Comparison of ENCODE assay signal across 35 cellular contexts in the genomic region with DNA sequence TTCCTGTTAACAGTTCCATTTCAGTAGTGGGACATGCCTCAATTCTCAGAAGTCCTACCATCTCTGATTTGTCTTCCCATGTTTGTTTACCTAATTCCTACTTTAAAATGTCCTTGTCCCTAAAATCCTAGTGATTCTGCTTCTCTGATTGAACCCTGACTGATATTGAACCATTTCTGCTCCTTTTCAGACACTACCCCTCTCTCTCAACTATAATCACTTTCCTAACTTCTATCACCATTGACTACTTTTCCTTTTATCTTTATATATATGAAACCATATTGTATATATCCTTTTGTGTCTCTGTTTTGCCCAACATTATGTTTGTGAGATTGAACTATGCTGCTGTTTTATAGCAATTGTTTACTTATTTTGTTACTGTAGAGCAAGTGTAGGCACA.
"Had no signal": no experiment of that assay in that cellular context is flagged by ENCODE, and none has a peak within 500 bp of the region (broad histone marks: within the 10 kb centered on the region; RNA-seq: fewer than 3 reads in every experiment).

No MANE protein-coding gene starts in this region.

- H3K36me3 ChIP-seq: MG63 had no signal

- H3K27me3 ChIP-seq: MG63 had no signal

- H3K4me3 ChIP-seq: MG63 had no signal

- DNase-seq: Kasumi-1, MG63, MM.1S, MV-4-11, NCI-H1048, NCI-H1092, NCI-H1092 treated with DMSO at 0.1 percent for 48 hours, NCI-H1105, NCI-H1105 treated with DMSO at 0.1 percent for 48 hours, NCI-H1417, NCI-H1417 treated with DMSO at 0.1 percent for 48 hours, NCI-H1436, NCI-H1436 treated with DMSO at 0.1 percent for 48 hours, NCI-H146, NCI-H1694, NCI-H1694 treated with DMSO at 0.1 percent for 48 hours, NCI-H187, NCI-H187 treated with DMSO at 0.1 percent for 48 hours, NCI-H1930, NCI-H2029, NCI-H2029 treated with DMSO at 0.1 percent for 48 hours, NCI-H2081, NCI-H2081 treated with DMSO at 0.1 percent for 48 hours, NCI-H2107, NCI-H2171, NCI-H2171 treated with DMSO at 0.1 percent for 48 hours, NCI-H2227 treated with DMSO at 0.1 percent for 48 hours, NCI-H226, NCI-H345, NCI-H446, NCI-H446 treated with DMSO at 0.1 percent for 48 hours, NCI-H510A, NCI-H510A treated with DMSO at 0.1 percent for 48 hours, NCI-H524, NCI-H524 treated with DMSO at 0.1 percent for 48 hours had no signal
